In the genomic region with DNA sequence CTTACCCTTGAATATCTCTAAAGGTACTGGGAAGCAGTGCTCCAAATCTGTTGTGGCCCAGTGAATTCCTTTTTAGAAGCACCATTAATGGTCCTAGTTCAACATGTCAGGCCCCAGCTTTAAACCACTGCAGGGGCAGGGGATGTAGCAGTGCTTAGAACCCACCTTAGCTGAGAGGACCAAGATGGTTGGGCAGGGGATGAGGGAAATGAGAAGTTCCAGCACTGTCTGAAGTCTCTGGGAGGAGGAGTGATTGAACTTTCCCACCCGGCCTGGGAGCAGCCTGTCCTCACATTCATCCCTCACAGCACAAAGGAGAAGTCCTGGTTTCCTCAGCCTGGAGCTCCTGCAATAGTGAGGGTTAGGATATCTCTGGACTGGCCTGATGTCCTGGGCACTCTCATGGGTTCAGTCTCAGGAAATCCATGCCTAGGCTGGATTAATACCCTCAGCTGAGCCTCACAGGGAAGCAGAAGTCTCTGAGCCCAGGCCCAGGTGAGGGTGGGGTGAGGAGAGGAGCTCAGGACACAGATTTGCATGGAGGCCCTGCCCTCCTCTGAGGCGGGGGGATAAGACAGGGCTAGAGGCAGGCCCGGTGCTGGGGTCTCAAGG, we compare ENCODE assay signal across 18 cellular contexts. TPM values are rescaled to one million over a fixed set of nuclear protein-coding genes. Genes with fewer than 3 reads are reported as not detected.
DNase-seq lines count a peak whose midpoint lies in the region; ATAC-seq and TF ChIP-seq lines count a peak whose summit lies in the region.
"Had no signal": no experiment of that assay in that cellular context is flagged by ENCODE, and none has a peak within 500 bp of the region (broad histone marks: within the 10 kb centered on the region; RNA-seq: fewer than 3 reads in every experiment).

No MANE protein-coding gene starts in this region.

- no peak overlapping the region for H3K4me3 Mint-ChIP-seq in chondrocyte (ENCODE audit: unreplicated experiment)
- H3K4me3 Mint-ChIP-seq: CD4-positive, CD25-positive, alpha-beta regulatory T cell; CD8-positive, alpha-beta T cell had no signal

- H3K9ac ChIP-seq in HCT116 (ENCODE audit: low read length): no peak overlapping the region
- H3K9ac ChIP-seq: BLaER1 had no signal

- peak overlapping the region; percentile 3 for H3K4me3 ChIP-seq in DOHH2 (ENCODE audit: low read length)
- no peak overlapping the region for H3K4me3 ChIP-seq in HCT116 (replicated peaks in 1 of 2; ENCODE audit: low read depth in 1 of 2, low read length in 2 of 2)
- H3K4me3 ChIP-seq in osteoblast (ENCODE audit: insufficient read depth, low read length): no peak overlapping the region
- H3K4me3 ChIP-seq: BLaER1, GM12878, HAP-1 had no signal

- H3K9me2 ChIP-seq in DOHH2 (replicated peaks; ENCODE audit: control insufficient read depth, low read length) (no peaks in the 10 kb centered on the region), HCT116 (ENCODE audit: insufficient read depth) (no peaks in the 10 kb centered on the region)

- H3K4me1 ChIP-seq in DOHH2 (ENCODE audit: control insufficient read depth, low read length): peaks cover 51% of the 10 kb centered on the region
- peaks cover 0 to 3% of the 10 kb centered on the region in 2 experiments; a peak in 1 of 4 replicates for H3K4me1 ChIP-seq in HCT116 (ENCODE audit: control insufficient read depth in 1 of 2, insufficient read depth in 2 of 2, low read length in 2 of 2)
- no peaks in the 10 kb centered on the region for H3K4me1 ChIP-seq in osteoblast (ENCODE audit: insufficient read depth, low read length)
- H3K4me1 ChIP-seq: Caco-2, HAP-1 had no signal

- no peaks in the 10 kb centered on the region for H3K36me3 Mint-ChIP-seq in chondrocyte (ENCODE audit: low read depth)
- H3K36me3 Mint-ChIP-seq: CD4-positive, CD25-positive, alpha-beta regulatory T cell; CD8-positive, alpha-beta T cell had no signal

- peaks cover 4% of the 10 kb centered on the region; the same call in 1 of the 2 replicates for H3F3A ChIP-seq in DOHH2 (ENCODE audit: control insufficient read depth, insufficient read depth)

- POLR2A ChIA-PET in HCT116 (lab: Charles Lee): interaction anchor here (2.4 kb wide), 1 partner anchor 11 kb away, joined by 12 read pairs; no protein-coding TSS in a partner anchor

- H3K27ac Mint-ChIP-seq in chondrocyte (ENCODE audit: unreplicated experiment): no peak overlapping the region
- H3K27ac Mint-ChIP-seq: CD8-positive, alpha-beta T cell had no signal

- RAD21 ChIA-PET in HCT116 (lab: Charles Lee; ENCODE audit: low non-redundant PET in 1 of 2, low total read pairs in 2 of 2, uncharacterized antibody in 2 of 2, unreplicated experiment in 2 of 2): interaction anchor here in 1 of 2 experiments (0.9 kb wide), 1 partner anchor 11 kb away, joined by 4 read pairs; no protein-coding TSS in a partner anchor

- no TSS peak for BruUV-seq in HCT116 (replicated peaks; lab: Mats Ljungman, UMichigan)

- peak overlapping the region; percentile 74 for H3K4me2 ChIP-seq in DOHH2 (ENCODE audit: low read length)
- peak overlapping the region; percentile 37; the same call in 1 of the 2 replicates for H3K4me2 ChIP-seq in HCT116 (ENCODE audit: low read length)
- H3K4me2 ChIP-seq in osteoblast (ENCODE audit: insufficient read depth, low read length): no peak overlapping the region

- TF ChIP-seq CTCF in DOHH2 (IDR thresholded peaks at IDR 0.05; ENCODE audit: low read depth, low read length, poor library complexity, severe bottlenecking): no peak
- TF ChIP-seq CTCF in HCT116 (IDR thresholded peaks at IDR 0.05 in 2 of 3, conservative IDR thresholded peaks at IDR 0.05 in 1 of 3; ENCODE audit: borderline replicate concordance in 1 of 3, insufficient read depth in 1 of 3, low read depth in 2 of 3, low read length in 2 of 3): no peak
- no peak for TF ChIP-seq CTCF in osteoblast (IDR thresholded peaks at IDR 0.05; ENCODE audit: extremely low read depth, low read depth, low read length)
- TF ChIP-seq CTCF in chondrocyte (IDR thresholded peaks at IDR 0.05): no peak

- no peak for TF ChIP-seq RAD21 in HCT116 (IDR thresholded peaks at IDR 0.05; ENCODE audit: low read depth)

- CTCF ChIA-PET in HCT116 (lab: Charles Lee): interaction anchor here (0.7 to 4.2 kb wide), 30 partner anchors 9 to 367 kb away, joined by 3 to 64 read pairs (median 6); partner anchors contain the start of genes PRAME and ZNF280B

- peaks cover 54% of the 10 kb centered on the region for H3K27me3 Mint-ChIP-seq in chondrocyte (ENCODE audit: low read depth)

- H3K27ac ChIP-seq in DOHH2 (ENCODE audit: low read depth, low read length) (no peak overlapping the region), HCT116 (ENCODE audit: low read depth, low read length) (no peak overlapping the region), osteoblast (ENCODE audit: low read depth, low read length) (no peak overlapping the region)
- H3K27ac ChIP-seq: BLaER1, C4-2B had no signal

- H3K9me3 ChIP-seq in DOHH2 (ENCODE audit: control insufficient read depth, insufficient read depth, low read length): no peaks in the 10 kb centered on the region
- H3K9me3 ChIP-seq in HCT116 (ENCODE audit: control insufficient read depth in 1 of 2, insufficient read depth in 1 of 2, low read depth in 1 of 2, low read length in 2 of 2): no peaks in the 10 kb centered on the region
- no peaks in the 10 kb centered on the region for H3K9me3 ChIP-seq in osteoblast (ENCODE audit: low read depth, low read length)
- H3K9me3 ChIP-seq: BLaER1, Caco-2, HAP-1 had no signal

- H3K9me3 Mint-ChIP-seq in chondrocyte (ENCODE audit: low read depth): no peaks in the 10 kb centered on the region
- H3K9me3 Mint-ChIP-seq: CD4-positive, CD25-positive, alpha-beta regulatory T cell; CD8-positive, alpha-beta T cell had no signal

- no peaks in the 10 kb centered on the region for H3K79me2 ChIP-seq in DOHH2 (ENCODE audit: control insufficient read depth, low read length)
- H3K79me2 ChIP-seq in HCT116 (ENCODE audit: insufficient read depth, low read length): no peaks in the 10 kb centered on the region
- no peaks in the 10 kb centered on the region for H3K79me2 ChIP-seq in osteoblast (ENCODE audit: insufficient read depth, low read length)

- H4K20me1 ChIP-seq in DOHH2 (ENCODE audit: control insufficient read depth, insufficient read depth, low read depth, low read length) (no peaks in the 10 kb centered on the region), HCT116 (ENCODE audit: insufficient read depth) (no peaks in the 10 kb centered on the region), osteoblast (ENCODE audit: insufficient read depth, low read length) (no peaks in the 10 kb centered on the region)
- H4K20me1 ChIP-seq: BLaER1 had no signal

- H2AFZ ChIP-seq in HCT116 (ENCODE audit: low read depth, low read length, poor library complexity, severe bottlenecking): peak overlapping the region; percentile 31
- no peak overlapping the region for H2AFZ ChIP-seq in osteoblast (ENCODE audit: low read length)

- no peaks in the 10 kb centered on the region for H3K4me1 Mint-ChIP-seq in chondrocyte (ENCODE audit: low read depth)
- H3K4me1 Mint-ChIP-seq: CD4-positive, CD25-positive, alpha-beta regulatory T cell had no signal

- DNase-seq in HCT116 (ENCODE audit: low read depth, low spot score): no peak
- DNase-seq in ecto neural progenitor cell (ENCODE audit: low spot score): peak; percentile 32
- peak; percentile 41 for DNase-seq in osteoblast (ENCODE audit: insufficient read length, low spot score, missing footprints)
- no peak for DNase-seq in chondrocyte (ENCODE audit: low spot score)
- DNase-seq: GOT3 had no signal

- no peaks in the 10 kb centered on the region for H3K27me3 ChIP-seq in DOHH2 (ENCODE audit: control insufficient read depth, low read length)
- H3K27me3 ChIP-seq in HCT116 (ENCODE audit: insufficient read depth, low read length): no peaks in the 10 kb centered on the region
- peaks cover 16% of the 10 kb centered on the region for H3K27me3 ChIP-seq in osteoblast (ENCODE audit: insufficient read depth, low read length)
- H3K27me3 ChIP-seq: BLaER1 had no signal

- intact Hi-C loops in HCT116 (cut with micrococcal nuclease): loop anchor here (10.0 kb wide), 1 partner anchor 123 kb away; no protein-coding TSS in a partner anchor

- peak; percentile 10 for ATAC-seq in HCT116
- no peak for ATAC-seq in HG03457 (IDR thresholded peaks at IDR 0.05; ENCODE audit: unreplicated experiment)
- no peak for ATAC-seq in HG02588 (IDR thresholded peaks at IDR 0.05; ENCODE audit: unreplicated experiment)
- no peak for ATAC-seq in GM21515 (IDR thresholded peaks at IDR 0.05; ENCODE audit: unreplicated experiment)
- ATAC-seq: CD8-positive, alpha-beta T cell had no signal

- TF ChIP-seq POLR2A in HCT116 (IDR thresholded peaks at IDR 0.05; ENCODE audit: borderline replicate concordance, extremely low read depth, insufficient read depth, insufficient read length): no peak

- no peaks in the 10 kb centered on the region for H3K36me3 ChIP-seq in DOHH2 (ENCODE audit: control insufficient read depth, low read length)
- no peaks in the 10 kb centered on the region for H3K36me3 ChIP-seq in HCT116 (ENCODE audit: control insufficient read depth in 1 of 2, insufficient read depth in 2 of 2, low read length in 2 of 2)
- H3K36me3 ChIP-seq in osteoblast (ENCODE audit: insufficient read depth, low read length): no peaks in the 10 kb centered on the region
- H3K36me3 ChIP-seq: BLaER1, HAP-1 had no signal

TF ChIP-seq in HCT116, 20 proteins besides CTCF, POLR2A, EP300 and RAD21:
- TF ChIP-seq TCF7L2 (IDR thresholded peaks at IDR 0.05; ENCODE audit: borderline replicate concordance, extremely low read depth, insufficient read depth, insufficient read length) (no peak), CBX3 (IDR thresholded peaks at IDR 0.05; ENCODE audit: low read depth) (no peak), ZNF274 (IDR thresholded peaks at IDR 0.05; ENCODE audit: low read depth, low read length) (no peak)

RNA-seq across cellular contexts. Expression of gene PRAME, which starts 28.6 kb away (rescaled TPM):
- total RNA-seq in HCT116 (2021; ENCODE audit: unreplicated experiment) (28.4 TPM), osteoblast (under 0.01 and 0.36 TPM in 2 replicates), chondrocyte (not detected in 3 replicates)
- polyA plus RNA-seq in HCT116 (2012): 22.3 and 24.1 TPM in 2 replicates
- total RNA-seq: Caco-2; CD4-positive, CD25-positive, alpha-beta regulatory T cell; CD8-positive, alpha-beta T cell had no signal
- polyA plus RNA-seq: CD4-positive, CD25-positive, alpha-beta regulatory T cell had no signal

RNA-seq across cellular contexts. Expression of gene GGTLC2, which starts 56.7 kb away (rescaled TPM):
- total RNA-seq in HCT116 (2021; ENCODE audit: unreplicated experiment) (not detected), osteoblast (not detected in 2 replicates), chondrocyte (1.4 to 1.5 TPM in 2 of 3 replicates, not detected in the other)
- not detected in 2 replicates for polyA plus RNA-seq in HCT116 (2012)
- total RNA-seq: A172; A673; CD4-positive, CD25-positive, alpha-beta regulatory T cell; CD8-positive, alpha-beta T cell; GM12878 had no signal
- polyA plus RNA-seq: GM12878 had no signal

Comparison
In these comparisons a context has a peak if more than half of its experiments do, and no peak if none do; other contexts are left out.
1. DNase-seq: peak in ecto neural progenitor cell (single experiment) and osteoblast (single experiment); none in HCT116 (single experiment) and chondrocyte (single experiment).
2. RNA of gene PRAME, which starts 28.6 kb away (total RNA-seq): 28.4 TPM in HCT116 (single experiment); under 0.01 to 0.36 TPM in osteoblast and not detected in chondrocyte; every median in the first group is over 10 times any median in the second.